ENCODE assay signal across 8 cellular contexts in the genomic region with DNA sequence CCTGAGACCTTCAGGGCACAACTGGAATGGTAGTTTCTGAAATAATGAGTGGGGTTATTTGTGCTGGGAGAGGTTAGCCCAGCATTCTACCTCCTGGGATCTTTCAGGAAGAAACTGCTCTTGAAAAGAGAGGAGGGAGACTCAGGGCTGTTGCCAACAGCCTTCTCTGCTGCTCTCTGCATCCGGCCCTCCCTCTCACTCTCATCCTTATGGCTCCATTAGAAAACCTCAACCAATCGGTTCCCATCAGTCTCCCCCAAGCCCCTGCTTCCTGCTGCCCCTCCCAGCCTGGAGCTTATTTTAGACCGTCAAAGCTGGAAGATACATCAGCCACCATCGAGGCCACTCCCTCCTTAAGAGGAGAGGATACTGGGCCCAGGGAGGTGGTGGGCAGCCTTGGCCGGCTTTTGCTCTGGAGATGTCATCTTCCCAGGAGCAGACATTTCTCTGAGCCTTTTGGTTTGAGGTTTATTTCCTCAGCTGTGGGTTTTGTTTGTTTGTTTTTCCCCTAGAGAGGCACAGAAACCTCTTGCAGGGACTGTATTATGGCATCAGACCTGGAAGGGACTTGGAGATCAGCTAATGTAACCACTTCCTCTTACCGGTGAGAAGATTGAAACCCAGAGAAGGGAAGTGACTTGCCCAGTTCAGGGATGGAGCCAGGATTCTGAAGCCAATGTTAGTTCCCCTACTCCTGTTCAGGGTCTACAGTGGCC. TPM values are rescaled to one million over a fixed set of nuclear protein-coding genes. Genes with fewer than 3 reads are reported as not detected.
DNase-seq lines count a peak whose midpoint lies in the region; ATAC-seq and TF ChIP-seq lines count a peak whose summit lies in the region.

No MANE protein-coding gene starts in this region.

- H3K27me3 ChIP-seq in SK-N-SH (ENCODE audit: insufficient read depth), result no peaks in the 10 kb centered on the region
- no peaks in the 10 kb centered on the region for H3K27me3 ChIP-seq in endodermal cell (ENCODE audit: control insufficient read depth, insufficient read depth, low read length, poor library complexity, severe bottlenecking)
- H3K27me3 ChIP-seq in uterus, result no peaks in the 10 kb centered on the region

- no peak for TF ChIP-seq EP300 in SK-N-SH (IDR thresholded peaks at IDR 0.05; ENCODE audit: borderline replicate concordance in 1 of 2, low read depth in 1 of 2, low read length in 1 of 2)

- CTCF ChIA-PET in SK-N-SH (lab: Yijun Ruan, JAX), result interaction anchor here (1.8 kb wide), 1 partner anchor 27 kb away, joined by 4 read pairs; no protein-coding TSS in a partner anchor

- peaks cover 67% of the 10 kb centered on the region for H4K20me1 ChIP-seq in SK-N-SH (ENCODE audit: insufficient read depth)

- H3K9ac ChIP-seq in SK-N-SH, result peak overlapping the region; percentile 82; the same call in 1 of the 2 replicates
- H3K9ac ChIP-seq in endodermal cell (ENCODE audit: extremely low read depth, low read length, poor library complexity, severe bottlenecking), result no peak overlapping the region

- no peak overlapping the region for H2AFZ ChIP-seq in SK-N-SH (ENCODE audit: low read depth)

- DNase-seq in DMS153 treated with DMSO at 0.1 percent for 48 hours (lab: John Stamatoyannopoulos, UW; ENCODE audit: unreplicated experiment) (peak; percentile 1), HK-2 (ENCODE audit: unreplicated experiment) (peak; percentile 22), SK-N-SH (peak; percentile 65), endodermal cell (peak; percentile 58), mucosa of descending colon (no peak), uterus (peak; percentile 54 to 61), AG20443 (ENCODE audit: low spot score) (no peak)

- peaks cover 3% of the 10 kb centered on the region for H3K27me3 Mint-ChIP-seq in endodermal cell (ENCODE audit: insufficient read depth)

- H3K36me3 Mint-ChIP-seq in endodermal cell (ENCODE audit: low read depth), result peaks cover 8% of the 10 kb centered on the region

- TF ChIP-seq POLR2A in uterus (IDR thresholded peaks at IDR 0.05), result peak; percentile 27 to 70

- H3K9me3 ChIP-seq in SK-N-SH, result no peaks in the 10 kb centered on the region
- peaks cover 9% of the 10 kb centered on the region for H3K9me3 ChIP-seq in endodermal cell (ENCODE audit: control insufficient read depth, low read length)
- no peaks in the 10 kb centered on the region for H3K9me3 ChIP-seq in mucosa of descending colon
- H3K9me3 ChIP-seq in uterus, result no peaks in the 10 kb centered on the region

- H3K4me1 ChIP-seq in SK-N-SH (ENCODE audit: control insufficient read depth in 1 of 2, insufficient read depth in 2 of 2, low read depth in 1 of 2, low read length in 1 of 2) (peaks cover 5 to 31% of the 10 kb centered on the region in 2 experiments; a peak in 3 of 4 replicates), endodermal cell (ENCODE audit: control insufficient read depth, insufficient read depth, low read length) (peaks cover 17% of the 10 kb centered on the region), mucosa of descending colon (ENCODE audit: low read depth) (peaks cover 29% of the 10 kb centered on the region), uterus (peaks cover 2 to 17% of the 10 kb centered on the region in 2 donors)

- peaks cover 74% of the 10 kb centered on the region for H3K79me2 ChIP-seq in SK-N-SH (ENCODE audit: insufficient read depth)

- peaks cover 10% of the 10 kb centered on the region for H3F3A ChIP-seq in SK-N-SH (replicated peaks; ENCODE audit: insufficient read depth)

- peaks cover 2 to 15% of the 10 kb centered on the region in 2 experiments for H3K36me3 ChIP-seq in SK-N-SH (replicated peaks in 1 of 2; ENCODE audit: control insufficient read depth in 1 of 2, insufficient read depth in 2 of 2, low read length in 1 of 2)
- H3K36me3 ChIP-seq in endodermal cell (ENCODE audit: control insufficient read depth, insufficient read depth, low read length), result no peaks in the 10 kb centered on the region
- H3K36me3 ChIP-seq in mucosa of descending colon (ENCODE audit: low read depth), result no peaks in the 10 kb centered on the region
- no peaks in the 10 kb centered on the region for H3K36me3 ChIP-seq in uterus

- H3K4me1 Mint-ChIP-seq in endodermal cell, result peaks cover 37% of the 10 kb centered on the region

- TF ChIP-seq CTCF in SK-N-SH (IDR thresholded peaks at IDR 0.05) (no peak), endodermal cell (conservative IDR thresholded peaks at IDR 0.05) (no peak), mucosa of descending colon (IDR thresholded peaks at IDR 0.05) (no peak), uterus (IDR thresholded peaks at IDR 0.05) (no peak)

- peaks cover 5% of the 10 kb centered on the region for H3K9me3 Mint-ChIP-seq in endodermal cell

- 15% methylated on average over 6 of the region's 6 CpGs for WGBS in SK-N-SH (ENCODE audit: low lambda C conversion rate)
- WGBS in endodermal cell (ENCODE audit: insufficient coverage in 1 of 2, insufficient read length in 1 of 2), 2 experiments, result 61 to 67% methylated on average over 2 to 6 of the region's 6 CpGs

- TF ChIP-seq RAD21 in SK-N-SH (IDR thresholded peaks at IDR 0.05; ENCODE audit: low read length), result no peak

- peak overlapping the region; percentile 81 to 88 for H3K4me3 ChIP-seq in SK-N-SH (ENCODE audit: low read depth in 2 of 2, low read length in 1 of 2)
- peak overlapping the region; percentile 94 for H3K4me3 ChIP-seq in endodermal cell (ENCODE audit: low read length)
- no peak overlapping the region for H3K4me3 ChIP-seq in mucosa of descending colon
- peak overlapping the region; percentile 2 to 55 for H3K4me3 ChIP-seq in uterus

- H3K27ac ChIP-seq in SK-N-SH (ENCODE audit: low read depth in 2 of 2, low read length in 1 of 2) (peak overlapping the region; percentile 23 to 68), endodermal cell (ENCODE audit: low read depth, low read length) (no peak overlapping the region), uterus (peak overlapping the region; percentile 77)

- intact Hi-C loops in mucosa of descending colon (cut with DNase I, micrococcal nuclease) (no loop called here), uterus (cut with DNase I; ENCODE audit: low total_unique reads) (no loop called here)

- peak overlapping the region; percentile 99 for H3K4me2 ChIP-seq in SK-N-SH

- ATAC-seq in mucosa of descending colon (peak; percentile 2), GM21619 (IDR thresholded peaks at IDR 0.05; ENCODE audit: unreplicated experiment) (no peak)

- no peak overlapping the region for H3K27ac Mint-ChIP-seq in endodermal cell

- H3K9me2 ChIP-seq in SK-N-SH, result no peaks in the 10 kb centered on the region

- POLR2A ChIA-PET in SK-N-SH (lab: Yijun Ruan, JAX), result no interaction called here

- H3K4me3 Mint-ChIP-seq in endodermal cell, result peak overlapping the region; percentile 82

TF ChIP-seq in SK-N-SH, 30 proteins besides CTCF, POLR2A, EP300 and RAD21:
- TF ChIP-seq, protein P1, sequence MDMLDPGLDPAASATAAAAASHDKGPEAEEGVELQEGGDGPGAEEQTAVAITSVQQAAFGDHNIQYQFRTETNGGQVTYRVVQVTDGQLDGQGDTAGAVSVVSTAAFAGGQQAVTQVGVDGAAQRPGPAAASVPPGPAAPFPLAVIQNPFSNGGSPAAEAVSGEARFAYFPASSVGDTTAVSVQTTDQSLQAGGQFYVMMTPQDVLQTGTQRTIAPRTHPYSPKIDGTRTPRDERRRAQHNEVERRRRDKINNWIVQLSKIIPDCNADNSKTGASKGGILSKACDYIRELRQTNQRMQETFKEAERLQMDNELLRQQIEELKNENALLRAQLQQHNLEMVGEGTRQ (IDR thresholded peaks at IDR 0.05; ENCODE audit: borderline replicate concordance, low read depth, low read length), result no peak
- TF ChIP-seq, protein P2, sequence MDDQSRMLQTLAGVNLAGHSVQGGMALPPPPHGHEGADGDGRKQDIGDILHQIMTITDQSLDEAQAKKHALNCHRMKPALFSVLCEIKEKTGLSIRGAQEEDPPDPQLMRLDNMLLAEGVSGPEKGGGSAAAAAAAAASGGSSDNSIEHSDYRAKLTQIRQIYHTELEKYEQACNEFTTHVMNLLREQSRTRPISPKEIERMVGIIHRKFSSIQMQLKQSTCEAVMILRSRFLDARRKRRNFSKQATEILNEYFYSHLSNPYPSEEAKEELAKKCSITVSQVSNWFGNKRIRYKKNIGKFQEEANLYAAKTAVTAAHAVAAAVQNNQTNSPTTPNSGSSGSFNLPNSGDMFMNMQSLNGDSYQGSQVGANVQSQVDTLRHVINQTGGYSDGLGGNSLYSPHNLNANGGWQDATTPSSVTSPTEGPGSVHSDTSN (IDR thresholded peaks at IDR 0.05), result no peak
- TF ChIP-seq TAF1 (IDR thresholded peaks at IDR 0.05; ENCODE audit: borderline replicate concordance, low read depth, low read length), result 0 out of 2 replicates have a peak, but pooled peaks have one; percentile 21
- TF ChIP-seq POLR2AphosphoS5 (IDR thresholded peaks at IDR 0.05; ENCODE audit: low read depth, low read length), result 0 out of 2 replicates have a peak, but pooled peaks have one; percentile 24
TF ChIP-seq in SK-N-SH: peak in this region for 2.

RNA-seq across cellular contexts. Expression of a gene that starts 2.7 kb away (rescaled TPM):
- 64.4 and 69.8 TPM in 2 replicates for polyA plus RNA-seq in SK-N-SH (2012; rRNA removed)
- polyA plus RNA-seq in SK-N-SH (2012; cell fraction: cytosol; rRNA removed), result 48.5 and 56.7 TPM in 2 replicates
- polyA plus RNA-seq in SK-N-SH (2012; cell fraction: nucleus; rRNA removed), result 85.3 and 87.9 TPM in 2 replicates
- total RNA-seq in endodermal cell (100 to 1,000 TPM; 154 to 155 TPM), mucosa of descending colon (100 to 1,000 TPM; 150 to 249 (median 231) TPM), uterus (100 to 1,000 TPM in 2 of 4 donors, 10 to 100 TPM in 2; 61.5 to 407 (median 103) TPM)
- 126 TPM for polyA plus RNA-seq in endodermal cell (2013, experiment 1 of 2)
- polyA plus RNA-seq in endodermal cell (2013, experiment 2 of 2), result 112 TPM

Comparison
In these comparisons a context has a peak if more than half of its experiments do, and no peak if none do; other contexts are left out.
1. DNase-seq: peak in DMS153 treated with DMSO at 0.1 percent for 48 hours (single experiment), HK-2 (single experiment), SK-N-SH (single experiment), endodermal cell (single experiment) and uterus (2 of 2); none in mucosa of descending colon (0 of 3) and AG20443 (single experiment).